Comparison of ENCODE assay signal across 27 cellular contexts in the genomic region with DNA sequence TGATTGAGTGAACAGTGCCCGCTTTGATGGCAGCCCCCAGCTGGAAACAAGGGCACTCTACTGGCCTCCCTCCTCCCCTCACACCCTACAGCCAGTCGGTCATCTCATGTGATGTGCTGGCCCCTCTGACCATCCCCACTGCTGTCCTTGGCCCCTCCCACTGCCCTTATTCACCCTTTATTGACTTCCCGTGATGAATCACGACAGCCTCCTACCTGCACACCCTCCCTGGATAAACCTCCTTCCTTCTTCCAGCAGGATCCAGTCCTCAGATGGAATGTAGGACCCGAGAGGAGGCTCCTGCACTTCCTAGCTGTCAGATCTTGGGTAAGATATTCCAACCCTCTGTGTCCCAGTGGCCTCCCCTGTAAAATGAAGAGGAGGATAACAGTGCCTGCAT.
"Had no signal": no experiment of that assay in that cellular context is flagged by ENCODE, and none has a peak within 500 bp of the region (broad histone marks: within the 10 kb centered on the region; RNA-seq: fewer than 3 reads in every experiment).

No MANE protein-coding gene starts in this region.

- DNase-seq: hypothalamus; immature natural killer cell; kidney; left ventricle myocardium inferior; midbrain; mucosa of descending colon; naive thymus-derived CD4-positive, alpha-beta T cell; occipital lobe; retina; right cardiac atrium; sigmoid colon; small intestine; spleen; stimulated activated CD4-positive, alpha-beta T cell treated with anti-CD3 and anti-CD28 coated beads, Interleukin-4, amount 100 ng/mL, for 24 hours; stimulated activated naive CD4-positive, alpha-beta T cell; substantia nigra; uterus had no signal

- H3K27ac ChIP-seq: left ventricle myocardium inferior, neutrophil, parathyroid adenoma, prostate gland, sigmoid colon, spleen, tibial nerve, uterus had no signal

- H3K9me3 Mint-ChIP-seq: immature natural killer cell; natural killer cell treated with Interleukin-12 subunit alpha and Interleukin-12 subunit beta and Interleukin-15 and Interleukin-18, amount 100 ng/mL, for 72 hours; stimulated activated effector memory CD8-positive, alpha-beta T cell treated with anti-CD3 and anti-CD28 coated beads, Interleukin-12 subunit alpha, Interleukin-12 subunit beta, amount 100 ng/mL, for 72 hours had no signal

- FAIRE-seq: islet of Langerhans, small intestine had no signal

- H3K4me3 Mint-ChIP-seq: immature natural killer cell; naive thymus-derived CD4-positive, alpha-beta T cell; natural killer cell treated with Interleukin-12 subunit alpha and Interleukin-12 subunit beta and Interleukin-15 and Interleukin-18, amount 100 ng/mL, for 72 hours; stimulated activated effector memory CD8-positive, alpha-beta T cell treated with anti-CD3 and anti-CD28 coated beads, Interleukin-12 subunit alpha, Interleukin-12 subunit beta, amount 100 ng/mL, for 72 hours; stimulated activated naive CD8-positive, alpha-beta T cell treated with anti-CD3 and anti-CD28 coated beads, Interleukin-15, Interleukin-2, amounts not matched to agents 100 ng/mL and 50 ng/mL, for 24 hours; type B pancreatic cell had no signal

- H3K27ac Mint-ChIP-seq: immature natural killer cell; naive thymus-derived CD4-positive, alpha-beta T cell; natural killer cell treated with Interleukin-12 subunit alpha and Interleukin-12 subunit beta and Interleukin-15 and Interleukin-18, amount 100 ng/mL, for 72 hours; stimulated activated effector memory CD8-positive, alpha-beta T cell treated with anti-CD3 and anti-CD28 coated beads, Interleukin-12 subunit alpha, Interleukin-12 subunit beta, amount 100 ng/mL, for 72 hours; stimulated activated naive CD8-positive, alpha-beta T cell treated with anti-CD3 and anti-CD28 coated beads, Interleukin-15, Interleukin-2, amounts not matched to agents 100 ng/mL and 50 ng/mL, for 24 hours; type B pancreatic cell had no signal

- H3K4me3 ChIP-seq: left ventricle myocardium inferior, lung, mucosa of descending colon, prostate gland, sigmoid colon, spleen, tibial nerve, uterus had no signal

- H2AFZ ChIP-seq: parathyroid adenoma had no signal

- H3K79me2 ChIP-seq: parathyroid adenoma had no signal

- H3K36me3 Mint-ChIP-seq: immature natural killer cell; naive thymus-derived CD4-positive, alpha-beta T cell; natural killer cell treated with Interleukin-12 subunit alpha and Interleukin-12 subunit beta and Interleukin-15 and Interleukin-18, amount 100 ng/mL, for 72 hours; stimulated activated effector memory CD8-positive, alpha-beta T cell treated with anti-CD3 and anti-CD28 coated beads, Interleukin-12 subunit alpha, Interleukin-12 subunit beta, amount 100 ng/mL, for 72 hours; type B pancreatic cell had no signal

- H3K4me1 ChIP-seq: parathyroid adenoma, prostate gland, spleen, uterus had no signal

- H3K9me3 ChIP-seq: mucosa of descending colon, neutrophil, prostate gland, sigmoid colon, uterus had no signal

- H3K9ac ChIP-seq: parathyroid adenoma had no signal

- H3K4me1 Mint-ChIP-seq: immature natural killer cell; naive thymus-derived CD4-positive, alpha-beta T cell; stimulated activated effector memory CD8-positive, alpha-beta T cell treated with anti-CD3 and anti-CD28 coated beads, Interleukin-12 subunit alpha, Interleukin-12 subunit beta, amount 100 ng/mL, for 72 hours had no signal

- H3K36me3 ChIP-seq: left ventricle myocardium inferior, neutrophil, prostate gland, sigmoid colon, spleen, tibial nerve, uterus had no signal

- H3K27me3 ChIP-seq: neutrophil, sigmoid colon, tibial nerve, uterus had no signal
